21 cellular contexts compared by ENCODE assay signal in the genomic region with DNA sequence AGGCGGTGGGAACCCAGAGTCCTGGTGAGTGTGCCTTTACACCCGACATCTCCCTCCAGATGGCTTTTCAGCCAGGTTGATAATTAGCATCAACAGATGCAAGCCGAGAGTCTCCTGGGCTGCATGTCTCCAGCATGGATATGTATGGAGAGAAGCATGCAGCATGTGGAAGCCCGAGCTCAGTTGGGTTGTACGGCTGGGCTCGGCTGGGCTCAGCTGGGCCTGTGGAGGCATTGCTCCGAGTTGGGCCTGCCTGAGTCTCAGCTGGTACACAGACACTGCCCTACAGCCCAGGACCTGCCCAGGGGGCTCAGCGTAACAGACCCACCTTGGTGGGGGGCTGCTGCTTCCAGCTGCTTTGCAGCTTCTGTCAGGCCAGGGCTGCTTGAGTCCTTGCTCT.
DNase-seq lines count a peak whose midpoint lies in the region; ATAC-seq, FAIRE-seq and TF ChIP-seq lines count a peak whose summit lies in the region.
"Had no signal": no experiment of that assay in that cellular context is flagged by ENCODE, and none has a peak within 500 bp of the region (broad histone marks: within the 10 kb centered on the region; RNA-seq: fewer than 3 reads in every experiment).

No MANE protein-coding gene starts in this region.

- intact Hi-C loops in sigmoid colon (cut with DNase I) (no loop called here), HepG2 (cut with micrococcal nuclease; ENCODE audit: unreplicated experiment) (no loop called here)

- H3K27me3 ChIP-seq in GM23338 (ENCODE audit: insufficient read depth) (no peaks in the 10 kb centered on the region), H1 (replicated peaks in 1 of 4; ENCODE audit: control insufficient read depth in 3 of 4, extremely low read depth in 1 of 4, insufficient read depth in 3 of 4, low read length in 3 of 4) (no peaks in the 10 kb centered on the region), sigmoid colon (no peaks in the 10 kb centered on the region), HepG2 (ENCODE audit: control insufficient read depth in 1 of 2, insufficient read depth in 2 of 2, low read length in 2 of 2) (no peaks in the 10 kb centered on the region)
- H3K27me3 ChIP-seq: tibial nerve had no signal

- H4K8ac ChIP-seq in H1 (ENCODE audit: extremely low read depth, insufficient read depth, low read length) = peak overlapping the region; percentile 1; the same call in 1 of the 2 replicates

- no peak overlapping the region for H3K23ac ChIP-seq in H1 (ENCODE audit: insufficient read length)

- TF ChIP-seq EP300 in H1 (IDR thresholded peaks at IDR 0.05; ENCODE audit: borderline replicate concordance in 1 of 2, low read depth in 2 of 2, low read length in 2 of 2) (no peak), sigmoid colon (IDR thresholded peaks at IDR 0.05) (no peak), HepG2 (IDR thresholded peaks at IDR 0.05; ENCODE audit: low read depth in 2 of 2, low read length in 2 of 2) (no peak), HepG2 (CRISPR knock-in tag; IDR thresholded peaks at IDR 0.05; ENCODE audit: borderline replicate concordance) (no peak)

- no peak for TF ChIP-seq RAD21 in H1 (IDR thresholded peaks at IDR 0.05 in 1 of 2, conservative IDR thresholded peaks at IDR 0.05 in 1 of 2; ENCODE audit: low read depth in 2 of 2, low read length in 2 of 2)
- no peak for TF ChIP-seq RAD21 in HepG2 (CRISPR knock-in tag; IDR thresholded peaks at IDR 0.05)

- CTCF ChIA-PET in H1 (lab: Charles Lee; ENCODE audit: partially characterized antibody) (interaction anchor here (0.6 to 1.0 kb wide), 4 partner anchors 25 to 102 kb away, joined by 3 read pairs; no protein-coding TSS in a partner anchor), HepG2 (lab: Yijun Ruan, JAX; ENCODE audit: low intra/inter-chr PET ratio, low total read pairs) (no interaction called here)

- 0 out of 2 replicates have a peak, but pooled peaks cover 2% of the 10 kb centered on the region for H3K9me2 ChIP-seq in GM23338 (ENCODE audit: insufficient read depth)

- no peak overlapping the region for H3K14ac ChIP-seq in H1 (ENCODE audit: insufficient read length)

- no peak overlapping the region for H3K4me2 ChIP-seq in GM23338
- no peak overlapping the region for H3K4me2 ChIP-seq in H1 (ENCODE audit: insufficient read depth in 1 of 2, low read depth in 2 of 2, low read length in 2 of 2)
- H3K4me2 ChIP-seq in HepG2 (ENCODE audit: low read depth, low read length) = no peak overlapping the region

- no peak overlapping the region for H2BK15ac ChIP-seq in H1 (ENCODE audit: low read length)

- H3K4me3 ChIP-seq in GM23338 = no peak overlapping the region
- H3K4me3 ChIP-seq in H1 (ENCODE audit: extremely low read depth in 1 of 4, insufficient read depth in 2 of 4, low read depth in 3 of 4, low read length in 4 of 4) = no peak overlapping the region
- no peak overlapping the region for H3K4me3 ChIP-seq in sigmoid colon
- no peak overlapping the region for H3K4me3 ChIP-seq in HepG2 (replicated peaks in 1 of 3; ENCODE audit: insufficient read depth in 1 of 3, low read depth in 2 of 3, low read length in 3 of 3)
- H3K4me3 ChIP-seq: tibial nerve had no signal

- H3K4ac ChIP-seq in H1 (replicated peaks; ENCODE audit: insufficient read length, low read depth, low read length) = no peak overlapping the region

- ATAC-seq in GM23338 (peak; percentile 58), HepG2 (no peak)
- ATAC-seq: activated naive CD4-positive, alpha-beta T cell treated with anti-CD3 and anti-CD28 coated beads, Interleukin-2, amount 50 U/mL, for 72 hours; activated T-helper 17 cell treated with anti-CD3 and anti-CD28 coated beads, Interleukin-2, amount 50 U/mL, for 72 hours; stimulated activated naive CD8-positive, alpha-beta T cell treated with anti-CD3 and anti-CD28 coated beads, Interleukin-15, amount 100 ng/mL, for 72 hours had no signal

- H3K79me1 ChIP-seq in H1 (ENCODE audit: low read depth, low read length) = peaks cover 9% of the 10 kb centered on the region

- 85% methylated on average over 8 of the region's 8 CpGs; no CpG with 5 or more reads in 1 of the 2 experiments for WGBS in H1 (ENCODE audit: extremely low coverage in 1 of 2, insufficient coverage in 1 of 2, insufficient read length in 1 of 2, insufficient replicate concordance in 2 of 2, low coverage in 1 of 2, low lambda C conversion rate in 2 of 2, missing lambda C conversion rate in 1 of 2), 2 experiments
- 89 to 95% methylated on average over 8 of the region's 8 CpGs for WGBS in sigmoid colon, 2 donors
- 100% methylated on average over 4 of the region's 8 CpGs for WGBS in HepG2 (ENCODE audit: low lambda C conversion rate)

- TF ChIP-seq CTCF in GM23338 (conservative IDR thresholded peaks at IDR 0.05; ENCODE audit: low read depth in 2 of 2) (no peak), H1 (IDR thresholded peaks at IDR 0.05; ENCODE audit: control extremely low read depth in 1 of 3, insufficient read depth in 1 of 3, low read depth in 1 of 3, low read length in 3 of 3) (no peak), sigmoid colon (IDR thresholded peaks at IDR 0.05) (no peak), HepG2 (CRISPR knock-in tag; IDR thresholded peaks at IDR 0.05) (no peak)

- FAIRE-seq in H1 (lab: Jason Lieb, UNC) (no peak), HepG2 (lab: Jason Lieb, UNC) (no peak)
- FAIRE-seq: D721Med had no signal

- no peak overlapping the region for H2BK12ac ChIP-seq in H1 (ENCODE audit: low read depth, low read length)

- no peak overlapping the region for H3K18ac ChIP-seq in H1 (ENCODE audit: extremely low read depth, low read length)

- H3K4me1 ChIP-seq in GM23338 (ENCODE audit: insufficient read depth) = peaks cover 56% of the 10 kb centered on the region
- H3K4me1 ChIP-seq in H1 (replicated peaks in 1 of 4; ENCODE audit: control insufficient read depth in 3 of 4, insufficient read depth in 4 of 4, low read length in 3 of 4) = peaks cover 4 to 19% (median 10%) of the 10 kb centered on the region in 4 experiments
- H3K4me1 ChIP-seq in sigmoid colon = peaks cover 0 to 35% (median 18%) of the 10 kb centered on the region in 4 donors
- peaks cover 14% of the 10 kb centered on the region for H3K4me1 ChIP-seq in HepG2 (ENCODE audit: insufficient read depth, low read length)

- H3K27me3 Mint-ChIP-seq in GM23338 (ENCODE audit: insufficient read depth, low read depth, poor library complexity) = no peaks in the 10 kb centered on the region
- H3K27me3 Mint-ChIP-seq: activated T-helper 17 cell treated with anti-CD3 and anti-CD28 coated beads, Interleukin-2, amount 50 U/mL, for 72 hours had no signal

- no peak for TF ChIP-seq POLR2A in H1 (IDR thresholded peaks at IDR 0.05; ENCODE audit: control extremely low read depth in 1 of 2, low read depth in 2 of 2, low read length in 2 of 2)
- no peak for TF ChIP-seq POLR2A in sigmoid colon (IDR thresholded peaks at IDR 0.05)
- no peak for TF ChIP-seq POLR2A in HepG2 (IDR thresholded peaks at IDR 0.05; ENCODE audit: insufficient read depth in 1 of 2, low read depth in 2 of 2, low read length in 2 of 2)

- H2BK20ac ChIP-seq in H1 (ENCODE audit: low read length) = no peak overlapping the region

- H3K79me2 ChIP-seq in GM23338 (replicated peaks; ENCODE audit: insufficient read depth) (peaks cover 97% of the 10 kb centered on the region), H1 (ENCODE audit: control insufficient read depth in 1 of 2, insufficient read depth in 2 of 2, low read length in 2 of 2) (peaks cover 0 to 68% of the 10 kb centered on the region in 2 experiments; a peak in 2 of 4 replicates), HepG2 (ENCODE audit: insufficient read depth, low read length) (peaks cover 1% of the 10 kb centered on the region)

- H4K5ac ChIP-seq in H1 (ENCODE audit: insufficient read length, low read depth, low read length) = no peak overlapping the region

- DNase-seq in GM23338 (ENCODE audit: low spot score) = no peak
- DNase-seq in NCI-H2171 treated with DMSO at 0.1 percent for 48 hours (lab: John Stamatoyannopoulos, UW) = peak; percentile 74
- no peak for DNase-seq in H1 (ENCODE audit: low read depth in 1 of 2, low spot score in 2 of 2)
- no peak for DNase-seq in sigmoid colon
- no peak for DNase-seq in stimulated activated naive CD4-positive, alpha-beta T cell (lab: John Stamatoyannopoulos, UW)
- no peak for DNase-seq in stimulated activated CD4-positive, alpha-beta T cell treated with anti-CD3 and anti-CD28 coated beads, Interleukin-4, amount 100 ng/mL, for 1 hour
- no peak for DNase-seq in HepG2 (ENCODE audit: low spot score)
- no peak for DNase-seq in T-helper 1 cell
- DNase-seq: head of caudate nucleus; HFFc6; kidney glomerular epithelial cell; NCI-H526 treated with DMSO at 0.1 percent for 48 hours; occipital lobe; stimulated activated naive CD8-positive, alpha-beta T cell treated with anti-CD3 and anti-CD28 coated beads, Interleukin-15, amount 100 ng/mL, for 72 hours; T-helper 9 cell had no signal

- H4K91ac ChIP-seq in H1 (replicated peaks; ENCODE audit: insufficient read length, low read length) = peak overlapping the region; percentile 20

- no peak overlapping the region for H3K56ac ChIP-seq in H1 (replicated peaks; ENCODE audit: insufficient read length, low read depth, low read length)

- H3K9me3 ChIP-seq in H1 (ENCODE audit: insufficient read depth in 2 of 2, low read depth in 1 of 2, low read length in 1 of 2) (no peaks in the 10 kb centered on the region), sigmoid colon (no peaks in the 10 kb centered on the region), HepG2 (ENCODE audit: low read length) (no peaks in the 10 kb centered on the region)
- H3K9me3 ChIP-seq: tibial nerve had no signal

- no peak overlapping the region for H2AFZ ChIP-seq in GM23338
- no peak overlapping the region for H2AFZ ChIP-seq in H1 (ENCODE audit: low read length)
- no peak overlapping the region for H2AFZ ChIP-seq in HepG2 (ENCODE audit: low read length)

- H4K20me1 ChIP-seq in GM23338 (replicated peaks; ENCODE audit: insufficient read depth) = peaks cover 4% of the 10 kb centered on the region
- peaks cover 2 to 9% of the 10 kb centered on the region in 2 experiments for H4K20me1 ChIP-seq in H1 (replicated peaks in 1 of 2; ENCODE audit: control insufficient read depth in 1 of 2, insufficient read depth in 2 of 2, low read length in 2 of 2)
- H4K20me1 ChIP-seq in HepG2 (ENCODE audit: insufficient read depth, low read length) = no peaks in the 10 kb centered on the region

- no peaks in the 10 kb centered on the region; the same call in 2 of the 3 replicates for H3K36me3 Mint-ChIP-seq in GM23338 (ENCODE audit: low read depth)
- H3K36me3 Mint-ChIP-seq: activated naive CD4-positive, alpha-beta T cell treated with anti-CD3 and anti-CD28 coated beads, Interleukin-2, amount 50 U/mL, for 72 hours had no signal

- H3K4me1 Mint-ChIP-seq in GM23338 = peaks cover 57% of the 10 kb centered on the region
- H3K4me1 Mint-ChIP-seq: activated T-helper 17 cell treated with anti-CD3 and anti-CD28 coated beads, Interleukin-2, amount 50 U/mL, for 72 hours; central memory CD8-positive, alpha-beta T cell; stimulated activated naive CD8-positive, alpha-beta T cell treated with anti-CD3 and anti-CD28 coated beads, Interleukin-15, amount 100 ng/mL, for 72 hours had no signal

- no peak overlapping the region for H2BK5ac ChIP-seq in H1 (ENCODE audit: low read depth, low read length)

- H2BK120ac ChIP-seq in H1 (replicated peaks; ENCODE audit: low read depth, low read length) = no peak overlapping the region

- H3K36me3 ChIP-seq in GM23338 (ENCODE audit: insufficient read depth) (no peaks in the 10 kb centered on the region; the same call in 1 of the 2 replicates), H1 (ENCODE audit: control insufficient read depth in 2 of 4, insufficient read depth in 4 of 4, low read length in 3 of 4) (no peaks in the 10 kb centered on the region), sigmoid colon (no peaks in the 10 kb centered on the region), HepG2 (replicated peaks in 1 of 2; ENCODE audit: control insufficient read depth in 1 of 2, insufficient read depth in 2 of 2, low read length in 2 of 2) (peaks cover 4 to 10% of the 10 kb centered on the region in 2 experiments; a peak in 3 of 5 replicates)
- H3K36me3 ChIP-seq: tibial nerve had no signal

- H3K9ac ChIP-seq in H1 (replicated peaks in 1 of 4; ENCODE audit: extremely low read depth in 1 of 4, low read depth in 3 of 4, low read length in 3 of 4) = no peak overlapping the region
- no peak overlapping the region for H3K9ac ChIP-seq in HepG2 (ENCODE audit: insufficient read depth, low read depth, low read length)

- H3K23me2 ChIP-seq in H1 (ENCODE audit: low read depth, low read length) = no peaks in the 10 kb centered on the region

- POLR2A ChIA-PET in H1 (lab: Charles Lee; ENCODE audit: partially characterized antibody) = interaction anchor here (0.5 to 2.7 kb wide), 3 partner anchors 11 to 75 kb away, joined by 3 to 10 read pairs (median 3); no protein-coding TSS in a partner anchor
- POLR2A ChIA-PET in HepG2 (lab: Yijun Ruan, JAX) = interaction anchor here (0.7 kb wide), 1 partner anchor 55 kb away, joined by 4 read pairs; no protein-coding TSS in a partner anchor

- no peak overlapping the region for H2AK5ac ChIP-seq in H1 (ENCODE audit: low read depth, low read length)

- in situ Hi-C loops in HepG2 (cut with HindIII; ENCODE audit: extremely low pct_ligation_motif_present, low pct_unique_long_range_greater_than_20kb) = no loop called here

- H3F3A ChIP-seq in GM23338 (replicated peaks; ENCODE audit: low read depth) = no peaks in the 10 kb centered on the region

- H3K4me3 Mint-ChIP-seq in GM23338 = no peak overlapping the region
- H3K4me3 Mint-ChIP-seq: activated T-helper 17 cell treated with anti-CD3 and anti-CD28 coated beads, Interleukin-2, amount 50 U/mL, for 72 hours; central memory CD8-positive, alpha-beta T cell; HFFc6; stimulated activated naive CD8-positive, alpha-beta T cell treated with anti-CD3 and anti-CD28 coated beads, Interleukin-15, amount 100 ng/mL, for 72 hours had no signal

- H3K27ac ChIP-seq in GM23338 (ENCODE audit: low read depth) (peak overlapping the region; percentile 33; the same call in 1 of the 2 replicates), H1 (ENCODE audit: low read depth, low read length) (no peak overlapping the region), sigmoid colon (peak overlapping the region in 3 of 4 donors; percentile 13 to 60 (median 42)), HepG2 (ENCODE audit: extremely low read length, insufficient read depth, low read length) (no peak overlapping the region)
- H3K27ac ChIP-seq: C4-2B had no signal

- BruUV-seq in HepG2 (replicated peaks; lab: Mats Ljungman, UMichigan) = no TSS peak

- H3K9me3 Mint-ChIP-seq in GM23338 = no peaks in the 10 kb centered on the region
- H3K9me3 Mint-ChIP-seq: activated naive CD4-positive, alpha-beta T cell treated with anti-CD3 and anti-CD28 coated beads, Interleukin-2, amount 50 U/mL, for 72 hours; activated T-helper 17 cell treated with anti-CD3 and anti-CD28 coated beads, Interleukin-2, amount 50 U/mL, for 72 hours; central memory CD8-positive, alpha-beta T cell; HFFc6; stimulated activated naive CD8-positive, alpha-beta T cell treated with anti-CD3 and anti-CD28 coated beads, Interleukin-15, amount 100 ng/mL, for 72 hours had no signal

- H3K27ac Mint-ChIP-seq in GM23338 = no peak overlapping the region
- H3K27ac Mint-ChIP-seq: activated naive CD4-positive, alpha-beta T cell treated with anti-CD3 and anti-CD28 coated beads, Interleukin-2, amount 50 U/mL, for 72 hours; activated T-helper 17 cell treated with anti-CD3 and anti-CD28 coated beads, Interleukin-2, amount 50 U/mL, for 72 hours; stimulated activated naive CD8-positive, alpha-beta T cell treated with anti-CD3 and anti-CD28 coated beads, Interleukin-15, amount 100 ng/mL, for 72 hours had no signal

Comparison
In these comparisons a context has a peak if more than half of its experiments do, and no peak if none do; other contexts are left out.
1. H3K27ac ChIP-seq: peak in GM23338 (single experiment) and sigmoid colon (3 of 4); none in H1 (single experiment) and HepG2 (single experiment).